In genomic region chr12:50647479-50647878, GRCh38 we compare ENCODE assay signal across 20 cellular contexts.
A peak's percentile ranks its signal among the peaks of the same experiment; 100 is the strongest.
DNase-seq lines count a peak whose midpoint lies in the region; ATAC-seq, FAIRE-seq and TF ChIP-seq lines count a peak whose summit lies in the region.
"Had no signal": no experiment of that assay in that cellular context is flagged by ENCODE, and none has a peak within 500 bp of the region (broad histone marks: within the 10 kb centered on the region; RNA-seq: fewer than 3 reads in every experiment).

No MANE protein-coding gene starts in this region.

- dilution Hi-C loops in IMR-90 (cut with HindIII; ENCODE audit: low sequenced_read_pairs, unreplicated experiment) = no loop called here
- dilution Hi-C loops in keratinocyte (cut with MboI; ENCODE audit: extremely low pct_ligation_motif_present, low sequenced_read_pairs) = no loop called here

- no peaks in the 10 kb centered on the region for H3K27me3 Mint-ChIP-seq in astrocyte (ENCODE audit: low read depth, unreplicated experiment)
- no peaks in the 10 kb centered on the region for H3K27me3 Mint-ChIP-seq in T-cell
- H3K27me3 Mint-ChIP-seq: activated CD4-positive, alpha-beta T cell treated with anti-CD3 and anti-CD28 coated beads, Interleukin-2, amount 10 ng/mL, durations not matched to agents 24 days and 14 days; activated naive CD8-positive, alpha-beta T cell treated with anti-CD3 and anti-CD28 coated beads, Interleukin-2, amount 10 ng/mL, durations not matched to agents 7 days and 5 days had no signal

- no peak overlapping the region for H4K8ac ChIP-seq in IMR-90 (ENCODE audit: low read depth in 2 of 2, low read length in 2 of 2)

- POLR2A ChIA-PET in IMR-90 (lab: Charles Lee; ENCODE audit: unreplicated experiment) = no interaction called here
- POLR2A ChIA-PET in T-cell (lab: Charles Lee) = no interaction called here

- H3K23ac ChIP-seq in IMR-90 (ENCODE audit: low read depth, low read length) = no peak overlapping the region

- H3K56ac ChIP-seq in IMR-90 (ENCODE audit: extremely low read depth, insufficient read depth, low read length) = no peak overlapping the region

- H3K9me3 Mint-ChIP-seq in astrocyte (ENCODE audit: unreplicated experiment) (no peaks in the 10 kb centered on the region), T-cell (no peaks in the 10 kb centered on the region)
- H3K9me3 Mint-ChIP-seq: activated CD4-positive, alpha-beta T cell treated with anti-CD3 and anti-CD28 coated beads, Interleukin-2, amount 10 ng/mL, durations not matched to agents 24 days and 14 days; activated naive CD8-positive, alpha-beta T cell treated with anti-CD3 and anti-CD28 coated beads, Interleukin-2, amount 10 ng/mL, durations not matched to agents 7 days and 5 days; activated T-cell treated with anti-CD3 and anti-CD28 coated beads, Interleukin-2, amount 50 U/mL, for 4 hours; T-helper 2 cell treated with Interferon-gamma antibody and Interleukin-4, amounts not matched to agents 5 μg/mL and 100 μg/mL, for 36 hours had no signal

- H3K9me1 ChIP-seq in IMR-90 (ENCODE audit: insufficient read depth, low read length) (peaks cover 8% of the 10 kb centered on the region; the same call in 1 of the 2 replicates), keratinocyte (ENCODE audit: control insufficient read depth, extremely low read depth, insufficient read depth, low read length) (no peaks in the 10 kb centered on the region)

- no peak for TF ChIP-seq POLR2A in IMR-90 (IDR thresholded peaks at IDR 0.05; ENCODE audit: low read depth, low read length)
- TF ChIP-seq POLR2A in prostate gland (IDR thresholded peaks at IDR 0.05) = no peak

- H3K36me3 ChIP-seq in IMR-90 (ENCODE audit: control insufficient read depth, insufficient read depth, low read length) (no peaks in the 10 kb centered on the region), astrocyte (ENCODE audit: insufficient read depth, low read length) (no peaks in the 10 kb centered on the region), keratinocyte (ENCODE audit: control insufficient read depth in 2 of 2, extremely low read depth in 1 of 2, insufficient read depth in 2 of 2, low read length in 2 of 2) (peaks cover 0 to 1% of the 10 kb centered on the region in 2 experiments), prostate gland (no peaks in the 10 kb centered on the region)

- H2AFZ ChIP-seq in IMR-90 (replicated peaks; ENCODE audit: low read length, poor library complexity) (no peak overlapping the region), astrocyte (ENCODE audit: low read depth, low read length) (no peak overlapping the region), keratinocyte (ENCODE audit: control insufficient read depth, low read length) (no peak overlapping the region)
- H2AFZ ChIP-seq: hepatocyte had no signal

- H3K79me1 ChIP-seq in IMR-90 (ENCODE audit: low read depth in 1 of 2, low read length in 2 of 2) = peaks cover 7 to 23% of the 10 kb centered on the region in 2 experiments; a peak in 2 of 4 replicates

- WGBS in IMR-90 (ENCODE audit: extremely low coverage in 2 of 2, insufficient read length in 1 of 2), 2 experiments = no CpG with 5 or more reads among the region's 2 CpGs
- 64% methylated on average over 2 of the region's 2 CpGs for WGBS in prostate gland

- H3K79me2 ChIP-seq in astrocyte (ENCODE audit: insufficient read depth, low read length) = no peaks in the 10 kb centered on the region
- peaks cover 11% of the 10 kb centered on the region for H3K79me2 ChIP-seq in keratinocyte (ENCODE audit: control insufficient read depth, insufficient read depth, low read length)

- no peak overlapping the region for H2BK5ac ChIP-seq in IMR-90 (ENCODE audit: low read depth, low read length, poor library complexity, severe bottlenecking)

- H3K4me1 Mint-ChIP-seq in astrocyte (ENCODE audit: low read depth, unreplicated experiment) = peaks cover 34% of the 10 kb centered on the region
- peaks cover 8 to 13% (median 9%) of the 10 kb centered on the region in 3 donors for H3K4me1 Mint-ChIP-seq in T-cell

- H3K27ac ChIP-seq in IMR-90 (ENCODE audit: insufficient read depth, low read length) (no peak overlapping the region), astrocyte (ENCODE audit: low read depth, low read length) (peak overlapping the region; percentile 4), keratinocyte (ENCODE audit: control insufficient read depth, insufficient read depth, low read length) (no peak overlapping the region), prostate gland (no peak overlapping the region)
- H3K27ac ChIP-seq: epithelial cell of prostate, hepatocyte, psoas muscle had no signal

- H3K14ac ChIP-seq in IMR-90 (replicated peaks; ENCODE audit: low read depth, low read length) = no peak overlapping the region

- ATAC-seq in IMR-90 (ENCODE audit: low read depth) = no peak
- no peak for ATAC-seq in HG03571 (IDR thresholded peaks at IDR 0.05; ENCODE audit: unreplicated experiment)
- ATAC-seq in T-cell (replicated peaks in 1 of 4) = no peak
- ATAC-seq: activated T-cell treated with anti-CD3 and anti-CD28 coated beads, Interleukin-2, amount 50 U/mL, for 4 hours; left ventricle myocardium superior; psoas muscle had no signal

- H3K18ac ChIP-seq in IMR-90 (ENCODE audit: low read depth, low read length) = no peak overlapping the region

- H3K4me1 ChIP-seq in IMR-90 (ENCODE audit: control insufficient read depth, insufficient read depth, low read length) = no peaks in the 10 kb centered on the region
- peaks cover 14% of the 10 kb centered on the region for H3K4me1 ChIP-seq in astrocyte (ENCODE audit: insufficient read depth, low read length)
- peaks cover 14% of the 10 kb centered on the region for H3K4me1 ChIP-seq in keratinocyte (ENCODE audit: control insufficient read depth, extremely low read depth, insufficient read depth, low read length)
- peaks cover 2% of the 10 kb centered on the region for H3K4me1 ChIP-seq in prostate gland (replicated peaks)
- H3K4me1 ChIP-seq: psoas muscle had no signal

- CTCF ChIA-PET in IMR-90 (lab: Yijun Ruan, JAX) (no interaction called here), T-cell (lab: Charles Lee) (no interaction called here)

- TF ChIP-seq RAD21 in IMR-90 (IDR thresholded peaks at IDR 0.05; ENCODE audit: low read length) = no peak

- no peak overlapping the region for H4K5ac ChIP-seq in IMR-90 (ENCODE audit: low read depth, low read length)

- H3K9me3 ChIP-seq in IMR-90 (ENCODE audit: control insufficient read depth, insufficient read depth, low read length) (no peaks in the 10 kb centered on the region), astrocyte (ENCODE audit: insufficient read depth, low read depth, low read length) (no peaks in the 10 kb centered on the region), keratinocyte (ENCODE audit: control insufficient read depth, low read depth, low read length) (no peaks in the 10 kb centered on the region), prostate gland (no peaks in the 10 kb centered on the region)
- H3K9me3 ChIP-seq: psoas muscle had no signal

- H4K91ac ChIP-seq in IMR-90 (ENCODE audit: insufficient read depth, low read depth, low read length) = no peak overlapping the region

- no TSS peak for BruUV-seq in IMR-90 (replicated peaks; lab: Mats Ljungman, UMichigan)

- H3K36me3 Mint-ChIP-seq in astrocyte (ENCODE audit: low read depth, unreplicated experiment) (peaks cover 8% of the 10 kb centered on the region), T-cell (peaks cover 23% of the 10 kb centered on the region)

- H2AK9ac ChIP-seq in IMR-90 (replicated peaks; ENCODE audit: low read depth, low read length, poor library complexity) = no peak overlapping the region

- no peak for TF ChIP-seq CTCF in IMR-90 (conservative IDR thresholded peaks at IDR 0.05; ENCODE audit: low read depth, low read length)
- no peak for TF ChIP-seq CTCF in astrocyte (IDR thresholded peaks at IDR 0.05; ENCODE audit: insufficient read depth, low read depth, low read length)
- no peak for TF ChIP-seq CTCF in keratinocyte (optimal IDR thresholded peaks at IDR 0.05 in 1 of 3, IDR thresholded peaks at IDR 0.05 in 1 of 3, conservative IDR thresholded peaks at IDR 0.05 in 1 of 3; ENCODE audit: extremely low read depth in 1 of 3, insufficient read depth in 2 of 3, low read length in 3 of 3)
- no peak for TF ChIP-seq CTCF in prostate gland (IDR thresholded peaks at IDR 0.05)

- H3K4me2 ChIP-seq in IMR-90 (ENCODE audit: low read depth, low read length) (no peak overlapping the region), astrocyte (ENCODE audit: low read length) (peak overlapping the region; percentile 60), keratinocyte (ENCODE audit: control insufficient read depth, extremely low read depth, insufficient read depth, low read depth, low read length) (no peak overlapping the region)
- H3K4me2 ChIP-seq: hepatocyte had no signal

- in situ Hi-C loops in ACHN (cut with HindIII; ENCODE audit: low pct_ligation_motif_present, low pct_unique_long_range_greater_than_20kb, low sequenced_read_pairs) = no loop called here
- in situ Hi-C loops in IMR-90 (cut with MboI; ENCODE audit: low sequenced_read_pairs) = no loop called here

- no peaks in the 10 kb centered on the region for H4K20me1 ChIP-seq in IMR-90 (ENCODE audit: insufficient read depth, low read length)
- no peaks in the 10 kb centered on the region for H4K20me1 ChIP-seq in astrocyte (ENCODE audit: insufficient read depth, low read length)
- H4K20me1 ChIP-seq in keratinocyte (ENCODE audit: control insufficient read depth, extremely low read depth, insufficient read depth, low read length) = no peaks in the 10 kb centered on the region

- peak overlapping the region; percentile 56 for H3K27ac Mint-ChIP-seq in astrocyte (ENCODE audit: unreplicated experiment)
- H3K27ac Mint-ChIP-seq in T-cell = no peak overlapping the region
- H3K27ac Mint-ChIP-seq: activated CD4-positive, alpha-beta T cell treated with anti-CD3 and anti-CD28 coated beads, Interleukin-2, amount 10 ng/mL, durations not matched to agents 24 days and 14 days; activated naive CD8-positive, alpha-beta T cell treated with anti-CD3 and anti-CD28 coated beads, Interleukin-2, amount 10 ng/mL, durations not matched to agents 7 days and 5 days; T-helper 2 cell treated with Interferon-gamma antibody and Interleukin-4, amounts not matched to agents 5 μg/mL and 100 μg/mL, for 36 hours had no signal

- H3K4ac ChIP-seq in IMR-90 (ENCODE audit: low read depth, low read length) = no peak overlapping the region

- H2AK5ac ChIP-seq in IMR-90 (ENCODE audit: low read depth, low read length) = no peak overlapping the region

- intact Hi-C loops in IMR-90 (cut with micrococcal nuclease) = no loop called here
- intact Hi-C loops in prostate gland (cut with DNase I) = no loop called here

- no peak overlapping the region for H3K9ac ChIP-seq in IMR-90 (ENCODE audit: low read depth, low read length)
- H3K9ac ChIP-seq in astrocyte (ENCODE audit: low read length) = no peak overlapping the region
- H3K9ac ChIP-seq in keratinocyte (ENCODE audit: control insufficient read depth, extremely low read depth, insufficient read depth, low read length) = no peak overlapping the region

- H3K4me3 ChIP-seq in IMR-90 (ENCODE audit: insufficient read depth, low read depth, low read length) (no peak overlapping the region), astrocyte (ENCODE audit: insufficient read depth, low read depth, low read length) (no peak overlapping the region), keratinocyte (ENCODE audit: control insufficient read depth in 2 of 3, extremely low read depth in 1 of 3, insufficient read depth in 2 of 3, low read depth in 1 of 3, low read length in 3 of 3) (no peak overlapping the region), prostate gland (no peak overlapping the region)
- H3K4me3 ChIP-seq: hepatocyte, psoas muscle had no signal

- H3K27me3 ChIP-seq in IMR-90 (ENCODE audit: control insufficient read depth, insufficient read depth, low read length) (no peaks in the 10 kb centered on the region), astrocyte (ENCODE audit: insufficient read depth, low read length) (no peaks in the 10 kb centered on the region), keratinocyte (ENCODE audit: control insufficient read depth, extremely low read depth, insufficient read depth, low read length) (no peaks in the 10 kb centered on the region), prostate gland (replicated peaks; ENCODE audit: insufficient read depth) (no peaks in the 10 kb centered on the region)
- H3K27me3 ChIP-seq: hepatocyte had no signal

- H2BK20ac ChIP-seq in IMR-90 (ENCODE audit: low read depth, low read length) = no peak overlapping the region

- peak; percentile 26 for DNase-seq in ACHN
- DNase-seq in IMR-90 = peak; percentile 37
- peak; percentile 84 for DNase-seq in astrocyte (ENCODE audit: low read depth)
- no peak for DNase-seq in keratinocyte (ENCODE audit: low read depth, low spot score)
- DNase-seq in T-cell = no peak
- no peak for DNase-seq in NCI-H2081 treated with DMSO at 0.1 percent for 48 hours (lab: John Stamatoyannopoulos, UW)
- no peak for DNase-seq in prostate gland (ENCODE audit: low spot score)
- DNase-seq: activated CD4-positive, alpha-beta T cell treated with anti-CD3 and anti-CD28 coated beads, Interleukin-2, amount 10 ng/mL, durations not matched to agents 24 days and 14 days; activated naive CD8-positive, alpha-beta T cell treated with anti-CD3 and anti-CD28 coated beads, Interleukin-2, amount 10 ng/mL, durations not matched to agents 7 days and 5 days; activated T-cell treated with anti-CD3 and anti-CD28 coated beads, Interleukin-2, amount 50 U/mL, for 4 hours; COR-L47; left ventricle myocardium superior; NCI-H1694 treated with DMSO at 0.1 percent for 48 hours; NCI-H82; psoas muscle; Right ventricle myocardium superior had no signal

- no peak overlapping the region for H2BK15ac ChIP-seq in IMR-90 (ENCODE audit: low read depth, low read length)

- H3K4me3 Mint-ChIP-seq in astrocyte (ENCODE audit: unreplicated experiment) = no peak overlapping the region
- no peak overlapping the region for H3K4me3 Mint-ChIP-seq in T-cell
- H3K4me3 Mint-ChIP-seq: activated CD4-positive, alpha-beta T cell treated with anti-CD3 and anti-CD28 coated beads, Interleukin-2, amount 10 ng/mL, durations not matched to agents 24 days and 14 days; activated naive CD8-positive, alpha-beta T cell treated with anti-CD3 and anti-CD28 coated beads, Interleukin-2, amount 10 ng/mL, durations not matched to agents 7 days and 5 days; activated T-cell treated with anti-CD3 and anti-CD28 coated beads, Interleukin-2, amount 50 U/mL, for 4 hours; T-helper 2 cell treated with Interferon-gamma antibody and Interleukin-4, amounts not matched to agents 5 μg/mL and 100 μg/mL, for 36 hours had no signal

- no peak overlapping the region for H2BK120ac ChIP-seq in IMR-90 (ENCODE audit: low read depth, low read length)

- no peak for FAIRE-seq in astrocyte (lab: Jason Lieb, UNC)
- FAIRE-seq in keratinocyte (lab: Jason Lieb, UNC) = peak; percentile 39

Comparison
In these comparisons a context has a peak if more than half of its experiments do, and no peak if none do; other contexts are left out.
1. DNase-seq: peak in ACHN (single experiment), IMR-90 (single experiment) and astrocyte (single experiment); none in keratinocyte (single experiment), T-cell (0 of 34), NCI-H2081 treated with DMSO at 0.1 percent for 48 hours (single experiment) and prostate gland (single experiment).